1 cellular context compared by ENCODE assay signal in the genomic region with DNA sequence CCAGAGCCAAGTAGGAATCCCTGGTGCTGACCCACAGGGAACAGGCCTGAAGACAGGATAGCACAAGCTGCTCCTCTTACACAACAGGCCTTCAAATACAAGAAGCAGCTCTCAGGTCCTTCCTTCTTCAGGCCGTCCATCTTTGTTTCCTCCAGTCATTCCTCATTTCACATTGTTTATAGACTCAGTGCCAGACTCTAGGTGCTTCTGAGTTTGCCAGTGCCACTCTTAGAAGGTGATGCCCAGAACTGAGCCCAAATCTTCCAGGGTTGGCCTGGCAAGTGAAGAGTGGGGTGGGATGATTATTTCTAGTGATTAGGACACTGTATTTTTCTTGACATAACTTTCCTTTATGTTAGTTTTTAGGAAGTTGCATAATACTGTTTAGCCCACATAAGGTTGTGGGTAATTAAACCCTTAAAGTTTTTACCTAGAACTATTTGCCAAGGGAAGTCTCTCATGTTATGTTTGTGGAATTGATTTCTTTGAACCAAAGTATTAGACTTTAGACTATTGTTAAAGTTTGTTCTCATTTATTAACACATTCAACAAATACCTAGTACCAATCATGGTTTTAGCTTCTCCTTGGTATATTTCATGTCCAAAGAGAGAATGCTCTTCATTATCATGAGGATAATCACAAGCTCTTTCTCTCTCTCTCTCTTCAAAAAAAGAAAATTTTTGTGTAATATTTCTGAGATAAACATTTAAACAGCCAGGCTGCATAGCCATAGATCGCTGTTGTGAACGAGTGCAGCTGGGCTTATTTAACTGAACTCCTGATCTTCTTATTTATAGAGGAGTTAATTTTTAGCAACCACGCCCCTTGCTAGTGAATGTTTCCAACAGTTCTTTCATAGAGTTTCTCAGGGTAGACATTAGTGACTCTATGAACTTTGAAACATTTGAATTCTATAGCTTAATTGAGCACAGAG.
TF ChIP-seq lines count a peak whose summit lies in the region.

No MANE protein-coding gene starts in this region.

TF ChIP-seq in HepG2, 621 proteins besides CTCF, POLR2A, EP300 and RAD21 (continued from another document):
- TF ChIP-seq, protein P1, sequence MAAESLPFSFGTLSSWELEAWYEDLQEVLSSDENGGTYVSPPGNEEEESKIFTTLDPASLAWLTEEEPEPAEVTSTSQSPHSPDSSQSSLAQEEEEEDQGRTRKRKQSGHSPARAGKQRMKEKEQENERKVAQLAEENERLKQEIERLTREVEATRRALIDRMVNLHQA (CRISPR knock-in tag; IDR thresholded peaks at IDR 0.05): no peak
- no peak for TF ChIP-seq SNAI1 (CRISPR knock-in tag; IDR thresholded peaks at IDR 0.05; ENCODE audit: borderline replicate concordance)
- no peak; the same call in 1 of the 2 replicates for TF ChIP-seq NFKBIZ (CRISPR knock-in tag; IDR thresholded peaks at IDR 0.05)
- TF ChIP-seq SIN3B (IDR thresholded peaks at IDR 0.05; ENCODE audit: low read length): 0 out of 2 replicates have a peak, but pooled peaks have one; percentile 6
- TF ChIP-seq, protein P2, sequence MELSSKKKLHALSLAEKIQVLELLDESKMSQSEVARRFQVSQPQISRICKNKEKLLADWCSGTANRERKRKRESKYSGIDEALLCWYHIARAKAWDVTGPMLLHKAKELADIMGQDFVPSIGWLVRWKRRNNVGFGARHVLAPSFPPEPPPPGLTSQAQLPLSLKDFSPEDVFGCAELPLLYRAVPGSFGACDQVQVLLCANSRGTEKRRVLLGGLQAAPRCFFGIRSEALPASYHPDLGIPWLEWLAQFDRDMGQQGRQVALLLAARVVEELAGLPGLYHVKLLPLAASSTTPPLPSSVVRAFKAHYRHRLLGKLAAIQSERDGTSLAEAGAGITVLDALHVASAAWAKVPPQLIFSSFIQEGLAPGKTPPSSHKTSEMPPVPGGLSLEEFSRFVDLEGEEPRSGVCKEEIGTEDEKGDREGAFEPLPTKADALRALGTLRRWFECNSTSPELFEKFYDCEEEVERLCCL (CRISPR knock-in tag; IDR thresholded peaks at IDR 0.05; ENCODE audit: borderline replicate concordance): no peak
- TF ChIP-seq, protein P3, sequence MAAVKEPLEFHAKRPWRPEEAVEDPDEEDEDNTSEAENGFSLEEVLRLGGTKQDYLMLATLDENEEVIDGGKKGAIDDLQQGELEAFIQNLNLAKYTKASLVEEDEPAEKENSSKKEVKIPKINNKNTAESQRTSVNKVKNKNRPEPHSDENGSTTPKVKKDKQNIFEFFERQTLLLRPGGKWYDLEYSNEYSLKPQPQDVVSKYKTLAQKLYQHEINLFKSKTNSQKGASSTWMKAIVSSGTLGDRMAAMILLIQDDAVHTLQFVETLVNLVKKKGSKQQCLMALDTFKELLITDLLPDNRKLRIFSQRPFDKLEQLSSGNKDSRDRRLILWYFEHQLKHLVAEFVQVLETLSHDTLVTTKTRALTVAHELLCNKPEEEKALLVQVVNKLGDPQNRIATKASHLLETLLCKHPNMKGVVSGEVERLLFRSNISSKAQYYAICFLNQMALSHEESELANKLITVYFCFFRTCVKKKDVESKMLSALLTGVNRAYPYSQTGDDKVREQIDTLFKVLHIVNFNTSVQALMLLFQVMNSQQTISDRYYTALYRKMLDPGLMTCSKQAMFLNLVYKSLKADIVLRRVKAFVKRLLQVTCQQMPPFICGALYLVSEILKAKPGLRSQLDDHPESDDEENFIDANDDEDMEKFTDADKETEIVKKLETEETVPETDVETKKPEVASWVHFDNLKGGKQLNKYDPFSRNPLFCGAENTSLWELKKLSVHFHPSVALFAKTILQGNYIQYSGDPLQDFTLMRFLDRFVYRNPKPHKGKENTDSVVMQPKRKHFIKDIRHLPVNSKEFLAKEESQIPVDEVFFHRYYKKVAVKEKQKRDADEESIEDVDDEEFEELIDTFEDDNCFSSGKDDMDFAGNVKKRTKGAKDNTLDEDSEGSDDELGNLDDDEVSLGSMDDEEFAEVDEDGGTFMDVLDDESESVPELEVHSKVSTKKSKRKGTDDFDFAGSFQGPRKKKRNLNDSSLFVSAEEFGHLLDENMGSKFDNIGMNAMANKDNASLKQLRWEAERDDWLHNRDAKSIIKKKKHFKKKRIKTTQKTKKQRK (IDR thresholded peaks at IDR 0.05; ENCODE audit: low read length): no peak
- TF ChIP-seq PHF21A (CRISPR knock-in tag; IDR thresholded peaks at IDR 0.05): peak; percentile 80
- no peak for TF ChIP-seq HOXA9 (CRISPR knock-in tag; IDR thresholded peaks at IDR 0.05; ENCODE audit: borderline replicate concordance)
- TF ChIP-seq, protein P4, sequence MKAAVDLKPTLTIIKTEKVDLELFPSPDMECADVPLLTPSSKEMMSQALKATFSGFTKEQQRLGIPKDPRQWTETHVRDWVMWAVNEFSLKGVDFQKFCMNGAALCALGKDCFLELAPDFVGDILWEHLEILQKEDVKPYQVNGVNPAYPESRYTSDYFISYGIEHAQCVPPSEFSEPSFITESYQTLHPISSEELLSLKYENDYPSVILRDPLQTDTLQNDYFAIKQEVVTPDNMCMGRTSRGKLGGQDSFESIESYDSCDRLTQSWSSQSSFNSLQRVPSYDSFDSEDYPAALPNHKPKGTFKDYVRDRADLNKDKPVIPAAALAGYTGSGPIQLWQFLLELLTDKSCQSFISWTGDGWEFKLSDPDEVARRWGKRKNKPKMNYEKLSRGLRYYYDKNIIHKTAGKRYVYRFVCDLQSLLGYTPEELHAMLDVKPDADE (CRISPR knock-in tag; IDR thresholded peaks at IDR 0.05): no peak
